1 cellular context compared by ENCODE assay signal in the genomic region with DNA sequence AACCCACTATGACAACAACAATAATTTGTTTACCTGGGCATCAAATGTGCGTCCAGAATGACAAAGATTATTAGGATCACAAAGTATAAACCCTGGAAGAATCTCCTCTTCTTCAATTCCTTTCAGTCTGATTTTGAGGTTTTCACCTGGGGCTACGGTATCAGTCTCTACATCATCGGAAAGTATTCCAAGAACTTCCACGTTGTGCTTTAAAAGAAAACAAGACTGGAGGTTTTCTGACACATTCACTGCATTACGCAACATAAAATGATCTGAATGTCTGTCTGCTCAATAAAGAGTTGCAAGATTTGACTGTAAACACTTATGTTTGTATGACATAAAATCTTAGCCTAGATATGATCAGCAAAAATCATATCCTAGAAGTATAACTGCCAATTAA.
TF ChIP-seq lines count a peak whose summit lies in the region.

No MANE protein-coding gene starts in this region.

TF ChIP-seq in HepG2, 621 proteins besides CTCF, POLR2A, EP300 and RAD21:
- TF ChIP-seq, protein P1, sequence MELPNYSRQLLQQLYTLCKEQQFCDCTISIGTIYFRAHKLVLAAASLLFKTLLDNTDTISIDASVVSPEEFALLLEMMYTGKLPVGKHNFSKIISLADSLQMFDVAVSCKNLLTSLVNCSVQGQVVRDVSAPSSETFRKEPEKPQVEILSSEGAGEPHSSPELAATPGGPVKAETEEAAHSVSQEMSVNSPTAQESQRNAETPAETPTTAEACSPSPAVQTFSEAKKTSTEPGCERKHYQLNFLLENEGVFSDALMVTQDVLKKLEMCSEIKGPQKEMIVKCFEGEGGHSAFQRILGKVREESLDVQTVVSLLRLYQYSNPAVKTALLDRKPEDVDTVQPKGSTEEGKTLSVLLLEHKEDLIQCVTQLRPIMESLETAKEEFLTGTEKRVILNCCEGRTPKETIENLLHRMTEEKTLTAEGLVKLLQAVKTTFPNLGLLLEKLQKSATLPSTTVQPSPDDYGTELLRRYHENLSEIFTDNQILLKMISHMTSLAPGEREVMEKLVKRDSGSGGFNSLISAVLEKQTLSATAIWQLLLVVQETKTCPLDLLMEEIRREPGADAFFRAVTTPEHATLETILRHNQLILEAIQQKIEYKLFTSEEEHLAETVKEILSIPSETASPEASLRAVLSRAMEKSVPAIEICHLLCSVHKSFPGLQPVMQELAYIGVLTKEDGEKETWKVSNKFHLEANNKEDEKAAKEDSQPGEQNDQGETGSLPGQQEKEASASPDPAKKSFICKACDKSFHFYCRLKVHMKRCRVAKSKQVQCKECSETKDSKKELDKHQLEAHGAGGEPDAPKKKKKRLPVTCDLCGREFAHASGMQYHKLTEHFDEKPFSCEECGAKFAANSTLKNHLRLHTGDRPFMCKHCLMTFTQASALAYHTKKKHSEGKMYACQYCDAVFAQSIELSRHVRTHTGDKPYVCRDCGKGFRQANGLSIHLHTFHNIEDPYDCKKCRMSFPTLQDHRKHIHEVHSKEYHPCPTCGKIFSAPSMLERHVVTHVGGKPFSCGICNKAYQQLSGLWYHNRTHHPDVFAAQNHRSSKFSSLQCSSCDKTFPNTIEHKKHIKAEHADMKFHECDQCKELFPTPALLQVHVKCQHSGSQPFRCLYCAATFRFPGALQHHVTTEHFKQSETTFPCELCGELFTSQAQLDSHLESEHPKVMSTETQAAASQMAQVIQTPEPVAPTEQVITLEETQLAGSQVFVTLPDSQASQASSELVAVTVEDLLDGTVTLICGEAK (IDR thresholded peaks at IDR 0.05): no peak
- TF ChIP-seq, protein P1 (CRISPR knock-in tag; IDR thresholded peaks at IDR 0.05): no peak
- TF ChIP-seq RBM22 (optimal IDR thresholded peaks at IDR 0.05; ENCODE audit: low read length): peak; percentile 61
- no peak for TF ChIP-seq RBAK (CRISPR knock-in tag; IDR thresholded peaks at IDR 0.05)
- TF ChIP-seq ZNF780A (CRISPR knock-in tag; IDR thresholded peaks at IDR 0.05): no peak
- no peak for TF ChIP-seq ZC3H13 (CRISPR knock-in tag; IDR thresholded peaks at IDR 0.05)
- TF ChIP-seq SUZ12 (IDR thresholded peaks at IDR 0.05; ENCODE audit: low read depth, low read length): no peak
- TF ChIP-seq ZNF691 (CRISPR knock-in tag; IDR thresholded peaks at IDR 0.05; ENCODE audit: borderline replicate concordance, low read depth): no peak
- no peak for TF ChIP-seq ZNF619 (CRISPR knock-in tag; IDR thresholded peaks at IDR 0.05)
- no peak for TF ChIP-seq TFAP4 (IDR thresholded peaks at IDR 0.05; ENCODE audit: borderline replicate concordance, low read depth)
- TF ChIP-seq, protein P2, sequence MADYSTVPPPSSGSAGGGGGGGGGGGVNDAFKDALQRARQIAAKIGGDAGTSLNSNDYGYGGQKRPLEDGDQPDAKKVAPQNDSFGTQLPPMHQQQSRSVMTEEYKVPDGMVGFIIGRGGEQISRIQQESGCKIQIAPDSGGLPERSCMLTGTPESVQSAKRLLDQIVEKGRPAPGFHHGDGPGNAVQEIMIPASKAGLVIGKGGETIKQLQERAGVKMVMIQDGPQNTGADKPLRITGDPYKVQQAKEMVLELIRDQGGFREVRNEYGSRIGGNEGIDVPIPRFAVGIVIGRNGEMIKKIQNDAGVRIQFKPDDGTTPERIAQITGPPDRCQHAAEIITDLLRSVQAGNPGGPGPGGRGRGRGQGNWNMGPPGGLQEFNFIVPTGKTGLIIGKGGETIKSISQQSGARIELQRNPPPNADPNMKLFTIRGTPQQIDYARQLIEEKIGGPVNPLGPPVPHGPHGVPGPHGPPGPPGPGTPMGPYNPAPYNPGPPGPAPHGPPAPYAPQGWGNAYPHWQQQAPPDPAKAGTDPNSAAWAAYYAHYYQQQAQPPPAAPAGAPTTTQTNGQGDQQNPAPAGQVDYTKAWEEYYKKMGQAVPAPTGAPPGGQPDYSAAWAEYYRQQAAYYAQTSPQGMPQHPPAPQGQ (CRISPR knock-in tag; IDR thresholded peaks at IDR 0.05; ENCODE audit: borderline replicate concordance): no peak
- no peak for TF ChIP-seq KDM2A (CRISPR knock-in tag; IDR thresholded peaks at IDR 0.05; ENCODE audit: borderline replicate concordance, low read depth)
- peak; percentile 40; the same call in 1 of the 2 replicates for TF ChIP-seq CEBPG (CRISPR knock-in tag; IDR thresholded peaks at IDR 0.05)
- no peak for TF ChIP-seq HOXA7 (CRISPR knock-in tag; IDR thresholded peaks at IDR 0.05)
- TF ChIP-seq POLR2AphosphoS5 (IDR thresholded peaks at IDR 0.05; ENCODE audit: low read depth, low read length): peak; percentile 25; the same call in 1 of the 2 replicates
- TF ChIP-seq SETDB1 (CRISPR knock-in tag; IDR thresholded peaks at IDR 0.05; ENCODE audit: borderline replicate concordance): no peak
- TF ChIP-seq STAG1 (CRISPR knock-in tag; IDR thresholded peaks at IDR 0.05): no peak
- no peak for TF ChIP-seq GTF3A (CRISPR knock-in tag; conservative IDR thresholded peaks at IDR 0.05)
- TF ChIP-seq CEBPB (IDR thresholded peaks at IDR 0.05; ENCODE audit: borderline replicate concordance, low read depth, low read length): peak; percentile 91
- no peak for TF ChIP-seq STAT5B (CRISPR knock-in tag; IDR thresholded peaks at IDR 0.05)
- no peak for TF ChIP-seq ZNF768 (CRISPR knock-in tag; IDR thresholded peaks at IDR 0.05)
- no peak for TF ChIP-seq ZNF205 (CRISPR knock-in tag; IDR thresholded peaks at IDR 0.05)
- TF ChIP-seq NKX3-1 (CRISPR knock-in tag; IDR thresholded peaks at IDR 0.05): no peak
- TF ChIP-seq ZNF850 (CRISPR knock-in tag; conservative IDR thresholded peaks at IDR 0.05): no peak
- no peak for TF ChIP-seq ZNF788 (CRISPR knock-in tag; IDR thresholded peaks at IDR 0.05; ENCODE audit: borderline replicate concordance)
